Comparison of ENCODE assay signal across 8 cellular contexts in the genomic region with DNA sequence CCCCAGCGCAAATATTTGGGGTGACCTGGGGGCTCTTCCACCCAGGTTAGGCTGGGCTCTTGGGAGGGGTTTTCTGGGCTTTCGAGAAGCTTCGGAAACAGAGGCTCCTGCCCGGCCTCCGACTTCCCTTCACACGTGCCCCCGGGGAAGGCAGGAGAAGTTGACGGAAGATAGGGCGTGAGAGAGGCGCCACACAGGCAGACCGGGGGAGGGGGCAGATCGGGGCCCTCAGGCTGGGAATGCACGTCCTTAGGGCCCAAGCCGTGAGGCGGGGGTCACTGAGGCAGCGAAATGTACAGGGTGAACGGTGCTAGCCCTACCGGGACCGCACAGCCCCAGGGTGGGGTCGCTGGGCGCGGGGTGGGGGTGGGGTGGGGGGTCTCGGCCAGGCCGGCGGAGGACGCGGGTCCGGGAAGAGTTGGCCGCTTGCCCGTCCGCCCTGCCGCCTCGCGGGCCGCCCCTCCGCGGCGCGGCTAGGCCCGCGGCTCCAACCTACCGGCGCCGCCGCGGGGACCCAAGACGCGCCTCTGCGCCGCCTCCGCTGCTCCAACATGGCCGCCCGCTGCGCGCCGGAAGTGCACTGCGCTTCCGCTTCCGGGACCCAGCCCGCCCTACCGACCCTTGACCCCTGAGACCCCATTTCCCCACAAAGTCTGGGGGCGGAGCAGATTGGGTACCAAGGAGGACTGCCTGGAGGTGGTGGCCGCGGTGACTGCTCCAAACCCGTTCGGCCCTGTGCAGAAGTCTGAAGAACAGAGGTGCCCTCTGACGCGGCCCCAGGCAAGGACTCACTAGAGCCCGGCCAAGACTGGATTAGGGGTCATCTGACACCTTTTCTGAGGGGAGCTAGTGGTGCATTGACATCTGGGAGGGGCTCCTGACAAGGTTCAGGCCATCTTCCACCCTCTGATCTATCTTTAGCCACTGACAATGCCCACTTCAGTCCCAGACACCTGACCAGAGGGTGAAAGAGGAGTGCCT. TPM values are rescaled to one million over a fixed set of nuclear protein-coding genes. Genes with fewer than 3 reads are reported as not detected.
DNase-seq lines count a peak whose midpoint lies in the region; ATAC-seq and TF ChIP-seq lines count a peak whose summit lies in the region.

Gene CCDC71 (minus strand): TSS at position 561 of the 981 bp plus-strand sequence. CDS start 2,123 bp downstream, outside the sequence.

- POLR2A ChIA-PET in activated CD8-positive, alpha-beta T cell treated with anti-CD3 and anti-CD28 coated beads, Interleukin-2, amount 10 ng/mL, durations not matched to agents 7 days and 5 days (lab: Charles Lee): interaction anchor here (0.7 to 2.3 kb wide), 6 partner anchors 12 to 174 kb away, joined by 3 to 15 read pairs (median 4); partner anchors contain the start of genes NDUFAF3, QRICH1, USP19 and USP4

- peaks cover 27% of the 10 kb centered on the region for H3K4me1 ChIP-seq in effector memory CD4-positive, alpha-beta T cell (ENCODE audit: control insufficient read depth, insufficient read depth, low read length, poor library complexity, severe bottlenecking)

- no peaks in the 10 kb centered on the region for H3K9me3 ChIP-seq in effector memory CD4-positive, alpha-beta T cell (ENCODE audit: control insufficient read depth, low read length)

- peak within 1 kb of the TSS; percentile 76 for H3K4me3 ChIP-seq in effector memory CD4-positive, alpha-beta T cell (ENCODE audit: insufficient read depth, low read depth, low read length, poor library complexity, severe bottlenecking)

- ATAC-seq in HG02852 (IDR thresholded peaks at IDR 0.05; ENCODE audit: unreplicated experiment): peak; percentile 79
- ATAC-seq in activated CD8-positive, alpha-beta T cell treated with anti-CD3 and anti-CD28 coated beads, Interleukin-2, amount 10 ng/mL, durations not matched to agents 7 days and 5 days: peak; percentile 77
- ATAC-seq in memory B cell (ENCODE audit: low read depth): peak; percentile 89

- peaks cover 49% of the 10 kb centered on the region for H3K4me1 Mint-ChIP-seq in activated CD8-positive, alpha-beta T cell treated with anti-CD3 and anti-CD28 coated beads, Interleukin-2, amount 10 ng/mL, durations not matched to agents 7 days and 5 days (ENCODE audit: low read depth)
- H3K4me1 Mint-ChIP-seq in memory B cell: peaks cover 14% of the 10 kb centered on the region

- peak within 1 kb of the TSS; percentile 70 for H3K27ac ChIP-seq in effector memory CD4-positive, alpha-beta T cell (ENCODE audit: insufficient read depth, low read length, poor library complexity, severe bottlenecking)

- no peaks in the 10 kb centered on the region for H3K27me3 Mint-ChIP-seq in activated CD8-positive, alpha-beta T cell treated with anti-CD3 and anti-CD28 coated beads, Interleukin-2, amount 10 ng/mL, durations not matched to agents 7 days and 5 days (ENCODE audit: low read depth)
- H3K27me3 Mint-ChIP-seq in memory B cell: peaks cover 5% of the 10 kb centered on the region

- peak within 1 kb of the TSS; percentile 92 for H3K4me3 Mint-ChIP-seq in activated CD8-positive, alpha-beta T cell treated with anti-CD3 and anti-CD28 coated beads, Interleukin-2, amount 10 ng/mL, durations not matched to agents 7 days and 5 days
- H3K4me3 Mint-ChIP-seq in memory B cell: peak within 1 kb of the TSS; percentile 95

- CTCF ChIA-PET in activated CD8-positive, alpha-beta T cell treated with anti-CD3 and anti-CD28 coated beads, Interleukin-2, amount 10 ng/mL, durations not matched to agents 7 days and 5 days (lab: Charles Lee): interaction anchor here (1.2 kb wide), 1 partner anchor 178 kb away, joined by 4 read pairs; no protein-coding TSS in a partner anchor

- no peaks in the 10 kb centered on the region for H3K27me3 ChIP-seq in effector memory CD4-positive, alpha-beta T cell (replicated peaks; ENCODE audit: control insufficient read depth, insufficient read depth, low read length, poor library complexity, severe bottlenecking)

- H3K9me3 Mint-ChIP-seq in activated CD8-positive, alpha-beta T cell treated with anti-CD3 and anti-CD28 coated beads, Interleukin-2, amount 10 ng/mL, durations not matched to agents 7 days and 5 days (ENCODE audit: insufficient read depth): no peaks in the 10 kb centered on the region
- no peaks in the 10 kb centered on the region for H3K9me3 Mint-ChIP-seq in memory B cell

- DNase-seq in GM10266 (ENCODE audit: extremely low spot score) (peak; percentile 96), NCI-H69 (lab: John Stamatoyannopoulos, UW) (peak; percentile 81), memory B cell (ENCODE audit: low spot score in 2 of 2) (peak; percentile 72 to 73), cerebellar nuclear complex (lab: John Stamatoyannopoulos, UW) (no peak)
- DNase-seq in activated CD8-positive, alpha-beta T cell treated with anti-CD3 and anti-CD28 coated beads, Interleukin-2, amount 10 ng/mL, durations not matched to agents 7 days and 5 days: peak; percentile 83
- peak; percentile 40 to 57 (median 49) for DNase-seq in effector memory CD4-positive, alpha-beta T cell
- DNase-seq in stimulated activated CD8-positive, alpha-beta memory T cell treated with anti-CD3 and anti-CD28 coated beads, Interleukin-12 subunit alpha, Interleukin-12 subunit beta, amount 100 ng/mL, for 1 hour (ENCODE audit: low read depth): peak; percentile 61

- peak within 1 kb of the TSS; percentile 93 for H3K27ac Mint-ChIP-seq in activated CD8-positive, alpha-beta T cell treated with anti-CD3 and anti-CD28 coated beads, Interleukin-2, amount 10 ng/mL, durations not matched to agents 7 days and 5 days
- peak within 1 kb of the TSS; percentile 92 for H3K27ac Mint-ChIP-seq in memory B cell

- peaks cover 15% of the 10 kb centered on the region for H3K36me3 ChIP-seq in effector memory CD4-positive, alpha-beta T cell (ENCODE audit: control insufficient read depth, insufficient read depth, low read length)

- H3K36me3 Mint-ChIP-seq in activated CD8-positive, alpha-beta T cell treated with anti-CD3 and anti-CD28 coated beads, Interleukin-2, amount 10 ng/mL, durations not matched to agents 7 days and 5 days (ENCODE audit: low read depth): peaks cover 35% of the 10 kb centered on the region
- peaks cover 18% of the 10 kb centered on the region for H3K36me3 Mint-ChIP-seq in memory B cell

- TF ChIP-seq CTCF in GM10266 (IDR thresholded peaks at IDR 0.05; ENCODE audit: control insufficient read depth, insufficient read depth, low read depth, missing control alignments): no peak

RNA-seq across cellular contexts. Expression of gene CCDC71, which starts in this region (rescaled TPM):
- 10 to 100 TPM; 21.8 to 22.7 TPM for total RNA-seq in activated CD8-positive, alpha-beta T cell treated with anti-CD3 and anti-CD28 coated beads, Interleukin-2, amount 10 ng/mL, durations not matched to agents 7 days and 5 days

Comparison
In these comparisons a context has a peak if more than half of its experiments do, and no peak if none do; other contexts are left out.
1. DNase-seq: peak in GM10266 (single experiment), NCI-H69 (single experiment), activated CD8-positive, alpha-beta T cell treated with anti-CD3 and anti-CD28 coated beads, Interleukin-2, amount 10 ng/mL, durations not matched to agents 7 days and 5 days (single experiment), effector memory CD4-positive, alpha-beta T cell (3 of 3), memory B cell (2 of 2) and stimulated activated CD8-positive, alpha-beta memory T cell treated with anti-CD3 and anti-CD28 coated beads, Interleukin-12 subunit alpha, Interleukin-12 subunit beta, amount 100 ng/mL, for 1 hour (single experiment); none in cerebellar nuclear complex (0 of 2).
2. Peak in every context shown above with its lines, with median percentiles within 50 percentile points of each other: ATAC-seq.